32 cellular contexts compared by ENCODE assay signal in the genomic region with DNA sequence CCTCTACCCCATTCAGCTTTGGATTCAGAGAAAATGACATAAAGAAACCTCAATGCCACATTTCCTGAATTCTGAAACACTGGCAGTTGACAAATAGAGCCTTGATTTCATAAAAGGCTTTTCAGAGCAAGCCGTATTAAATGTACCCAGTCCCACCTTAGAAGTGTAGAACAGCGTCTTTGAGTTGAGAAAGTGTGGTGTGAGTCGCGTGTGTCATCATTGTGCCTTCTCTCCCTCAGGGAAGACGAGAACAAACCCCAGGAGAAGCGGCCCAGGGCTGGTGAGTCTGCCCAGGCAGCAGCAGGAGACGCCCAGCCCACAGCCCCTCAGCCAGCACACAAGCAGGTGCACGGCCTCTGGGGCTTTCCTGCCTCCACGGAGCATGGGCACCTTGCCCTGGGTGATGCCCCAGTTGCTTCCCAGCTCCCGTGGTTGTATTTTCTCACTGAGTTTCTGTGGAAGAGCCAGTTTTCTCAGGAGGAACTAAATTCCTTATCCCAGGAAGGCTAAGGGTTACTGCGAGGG. TPM values are rescaled to one million over a fixed set of nuclear protein-coding genes. Genes with fewer than 3 reads are reported as not detected.
"Had no signal": no experiment of that assay in that cellular context is flagged by ENCODE, and none has a peak within 500 bp of the region (broad histone marks: within the 10 kb centered on the region; RNA-seq: fewer than 3 reads in every experiment).

No MANE protein-coding gene starts in this region.

- H3K4me1 ChIP-seq: body of pancreas had no signal

- DNase-seq: activated CD4-positive, alpha-beta T cell treated with anti-CD3 and anti-CD28 coated beads for 4 hours; activated CD4-positive, alpha-beta T cell treated with anti-CD3 and anti-CD28 coated beads, Interleukin-2, amount 50 U/mL, for 4 hours; activated naive CD4-positive, alpha-beta T cell; activated naive CD8-positive, alpha-beta T cell treated with anti-CD3 and anti-CD28 coated beads for 36 hours; activated T-cell treated with anti-CD3 and anti-CD28 coated beads for 4 hours; activated T-cell treated with anti-CD3 and anti-CD28 coated beads, Interleukin-2, amount 50 U/mL, for 72 hours; adrenal gland; aorta; body of pancreas; dorsolateral prefrontal cortex; effector memory CD4-positive, alpha-beta T cell; heart right ventricle; lower lobe of right lung; mesendoderm; ovary; stimulated activated CD4-positive, alpha-beta T cell treated with anti-CD3 and anti-CD28 coated beads, Interleukin-4, amount 100 ng/mL, for 24 hours; trophoblast cell had no signal

- H3K36me3 ChIP-seq: cardiac muscle cell, ovary had no signal

- ATAC-seq: activated T-cell treated with anti-CD3 and anti-CD28 coated beads, Interleukin-2, amount 50 U/mL, for 72 hours; body of pancreas; heart right ventricle; left lung; lower lobe of right lung; sciatic nerve; stimulated activated effector memory CD8-positive, alpha-beta T cell treated with anti-CD3 and anti-CD28 coated beads, Interleukin-12 subunit alpha, Interleukin-12 subunit beta, amount 100 ng/mL, for 72 hours had no signal

- H3K27ac ChIP-seq: adrenal gland, body of pancreas, cardiac muscle cell, coronary artery, dorsolateral prefrontal cortex, heart right ventricle, lower lobe of right lung, ovary, skin epidermis, thoracic aorta, VCaP had no signal

- H3K27me3 ChIP-seq: adrenal gland, body of pancreas, cardiac muscle cell, dorsolateral prefrontal cortex, heart right ventricle, ovary had no signal

- H3K9me3 ChIP-seq: adrenal gland, body of pancreas, heart right ventricle, left lung, lower lobe of right lung, ovary, thoracic aorta had no signal

- H3K4me3 ChIP-seq: adrenal gland, body of pancreas, cardiac muscle cell, coronary artery, dorsolateral prefrontal cortex, heart right ventricle, left lung, lower lobe of right lung, ovary, skin epidermis, thoracic aorta had no signal

RNA-seq across cellular contexts. Expression of gene CIBAR2, which starts 34.0 kb away (rescaled TPM):
- total RNA-seq: activated naive CD8-positive, alpha-beta T cell treated with anti-CD3 and anti-CD28 coated beads for 36 hours; activated T-cell treated with anti-CD3 and anti-CD28 coated beads, Interleukin-2, amount 50 U/mL, for 72 hours; body of pancreas; cardiac muscle cell; cerebellum; fibroblast of lung; fibroblast of villous mesenchyme; heart right ventricle; mononuclear cell; renal cortical epithelial cell; sciatic nerve; subcutaneous adipose tissue; thoracic aorta had no signal
- polyA plus RNA-seq: aorta, cardiac muscle cell, esophagus, fibroblast of lung, heart right ventricle had no signal
